In genomic region chr4:98143001-98143899, GRCh38 we compare ENCODE assay signal across 1 cellular context.
TF ChIP-seq lines count a peak whose summit lies in the region.

Gene STPG2, minus strand, starts transcription at chr4:98143476.

TF ChIP-seq in IMR-90, 13 proteins besides CTCF, POLR2A, EP300 and RAD21:
- peak; percentile 74; the same call in 1 of the 2 replicates for TF ChIP-seq RFX5 (IDR thresholded peaks at IDR 0.05; ENCODE audit: low read depth, low read length)
- no peak for TF ChIP-seq MAFK (IDR thresholded peaks at IDR 0.05; ENCODE audit: low read depth, low read length)
- no peak for TF ChIP-seq NFE2L2 (IDR thresholded peaks at IDR 0.05; ENCODE audit: low read depth, low read length)
- TF ChIP-seq MAZ (IDR thresholded peaks at IDR 0.05; ENCODE audit: borderline replicate concordance, low read depth, low read length): 0 out of 2 replicates have a peak, but pooled peaks have one; percentile 44
- TF ChIP-seq FOS (IDR thresholded peaks at IDR 0.05; ENCODE audit: low read depth, low read length): no peak
